In genomic region chr15:39318231-39318630, GRCh38 we compare ENCODE assay signal across 22 cellular contexts.
DNase-seq lines count a peak whose midpoint lies in the region; ATAC-seq and TF ChIP-seq lines count a peak whose summit lies in the region.
"Had no signal": no experiment of that assay in that cellular context is flagged by ENCODE, and none has a peak within 500 bp of the region (broad histone marks: within the 10 kb centered on the region; RNA-seq: fewer than 3 reads in every experiment).

No MANE protein-coding gene starts in this region.

- peak overlapping the region; percentile 99; the same call in 1 of the 2 replicates for H3K27ac ChIP-seq in IMR-90 (ENCODE audit: insufficient read depth, low read length)
- peak overlapping the region; percentile 12 for H3K27ac ChIP-seq in muscle layer of duodenum (ENCODE audit: low read length)
- peak overlapping the region; percentile 51 for H3K27ac ChIP-seq in rectal smooth muscle tissue (ENCODE audit: low read depth, low read length)
- no peak overlapping the region for H3K27ac ChIP-seq in effector memory CD4-positive, alpha-beta T cell (ENCODE audit: insufficient read depth, low read length, poor library complexity, severe bottlenecking)
- H3K27ac ChIP-seq: BLaER1 had no signal

- POLR2A ChIA-PET in IMR-90 (lab: Charles Lee; ENCODE audit: unreplicated experiment), result no interaction called here

- H3K9me3 ChIP-seq in IMR-90 (ENCODE audit: control insufficient read depth, insufficient read depth, low read length) (peaks cover 10% of the 10 kb centered on the region), muscle layer of duodenum (ENCODE audit: control insufficient read depth in 1 of 2, low read length in 2 of 2) (peaks cover 0 to 11% of the 10 kb centered on the region in 2 donors)
- no peaks in the 10 kb centered on the region for H3K9me3 ChIP-seq in effector memory CD4-positive, alpha-beta T cell (ENCODE audit: control insufficient read depth, low read length)
- H3K9me3 ChIP-seq: BE2C had no signal

- TF ChIP-seq POLR2A in IMR-90 (IDR thresholded peaks at IDR 0.05; ENCODE audit: low read depth, low read length), result no peak

- ATAC-seq in IMR-90 (ENCODE audit: low read depth) (no peak), GM21367 (IDR thresholded peaks at IDR 0.05; ENCODE audit: unreplicated experiment) (no peak)

- peaks cover 20% of the 10 kb centered on the region for H3K9me3 Mint-ChIP-seq in chondrocyte (ENCODE audit: low read depth)

- H3K56ac ChIP-seq in IMR-90 (ENCODE audit: extremely low read depth, insufficient read depth, low read length), result no peak overlapping the region

- peak overlapping the region; percentile 87 for H2BK5ac ChIP-seq in IMR-90 (ENCODE audit: low read depth, low read length, poor library complexity, severe bottlenecking)

- peak overlapping the region; percentile 49 for H3K27ac Mint-ChIP-seq in chondrocyte (ENCODE audit: unreplicated experiment)
- H3K27ac Mint-ChIP-seq: CD14-positive monocyte; CD4-positive, alpha-beta memory T cell; CD4-positive, CD25-positive, alpha-beta regulatory T cell; CD8-positive, alpha-beta memory T cell had no signal

- H3K4ac ChIP-seq in IMR-90 (ENCODE audit: low read depth, low read length), result peak overlapping the region; percentile 11; the same call in 1 of the 2 replicates

- peaks cover 3% of the 10 kb centered on the region for H3K9me1 ChIP-seq in IMR-90 (ENCODE audit: insufficient read depth, low read length)

- H3K79me1 ChIP-seq in IMR-90 (ENCODE audit: low read depth in 1 of 2, low read length in 2 of 2), result no peaks in the 10 kb centered on the region

- H2AK5ac ChIP-seq in IMR-90 (ENCODE audit: low read depth, low read length), result no peak overlapping the region

- TF ChIP-seq RAD21 in IMR-90 (IDR thresholded peaks at IDR 0.05; ENCODE audit: low read length), result no peak

- TF ChIP-seq CTCF in IMR-90 (conservative IDR thresholded peaks at IDR 0.05; ENCODE audit: low read depth, low read length) (no peak), chondrocyte (IDR thresholded peaks at IDR 0.05) (no peak), GM13977 (IDR thresholded peaks at IDR 0.05; ENCODE audit: extremely low read depth, insufficient read depth, missing control alignments) (no peak)

- H3K14ac ChIP-seq in IMR-90 (replicated peaks; ENCODE audit: low read depth, low read length), result peak overlapping the region; percentile 70; the same call in 1 of the 2 replicates

- dilution Hi-C loops in IMR-90 (cut with HindIII; ENCODE audit: low sequenced_read_pairs, unreplicated experiment), result no loop called here

- no peak for DNase-seq in IMR-90
- no peak for DNase-seq in chondrocyte (ENCODE audit: low spot score)
- no peak for DNase-seq in GM13977 (ENCODE audit: low spot score)
- no peak for DNase-seq in effector memory CD4-positive, alpha-beta T cell
- no peak for DNase-seq in DMS153 treated with DMSO at 0.1 percent for 48 hours (lab: John Stamatoyannopoulos, UW; ENCODE audit: unreplicated experiment)
- DNase-seq: 8988T; ACHN; BE2C; C1 segment of cervical spinal cord; CD4-positive, alpha-beta memory T cell; CD4-positive, CD25-positive, alpha-beta regulatory T cell; CD8-positive, alpha-beta memory T cell; COR-L47; DMS 273 treated with DMSO at 0.1 percent for 48 hours; DMS153; DMS79 treated with DMSO at 0.1 percent for 48 hours; GF-D8 had no signal

- no peak overlapping the region for H3K4me3 ChIP-seq in IMR-90 (ENCODE audit: insufficient read depth, low read depth, low read length)
- no peak overlapping the region for H3K4me3 ChIP-seq in muscle layer of duodenum (ENCODE audit: low read depth in 1 of 2, low read length in 2 of 2)
- H3K4me3 ChIP-seq in rectal smooth muscle tissue (ENCODE audit: low read length), result no peak overlapping the region
- H3K4me3 ChIP-seq in effector memory CD4-positive, alpha-beta T cell (ENCODE audit: insufficient read depth, low read depth, low read length, poor library complexity, severe bottlenecking), result no peak overlapping the region
- H3K4me3 ChIP-seq: BLaER1 had no signal

- H4K5ac ChIP-seq in IMR-90 (ENCODE audit: low read depth, low read length), result peak overlapping the region; percentile 99

- peak overlapping the region; percentile 6; the same call in 1 of the 2 replicates for H4K91ac ChIP-seq in IMR-90 (ENCODE audit: insufficient read depth, low read depth, low read length)

- no peak overlapping the region for H2AFZ ChIP-seq in IMR-90 (replicated peaks; ENCODE audit: low read length, poor library complexity)

- H3K9ac ChIP-seq in IMR-90 (ENCODE audit: low read depth, low read length) (no peak overlapping the region), rectal smooth muscle tissue (ENCODE audit: low read length) (no peak overlapping the region)
- H3K9ac ChIP-seq: BLaER1 had no signal

- in situ Hi-C loops in IMR-90 (cut with MboI; ENCODE audit: low sequenced_read_pairs), result loop anchor here (25.0 kb wide), 1 partner anchor 606 kb away; no protein-coding TSS in a partner anchor
- in situ Hi-C loops in GM13977 (cut with MboI; ENCODE audit: low pct_unique_long_range_greater_than_20kb, low sequenced_read_pairs, unreplicated experiment), result no loop called here

- peaks cover 49% of the 10 kb centered on the region for H3K4me1 Mint-ChIP-seq in chondrocyte (ENCODE audit: low read depth)
- H3K4me1 Mint-ChIP-seq: CD4-positive, alpha-beta memory T cell; CD4-positive, CD25-positive, alpha-beta regulatory T cell; CD8-positive, alpha-beta memory T cell had no signal

- no peaks in the 10 kb centered on the region for H3K27me3 ChIP-seq in IMR-90 (ENCODE audit: control insufficient read depth, insufficient read depth, low read length)
- H3K27me3 ChIP-seq in muscle layer of duodenum (ENCODE audit: low read depth, low read length), result no peaks in the 10 kb centered on the region
- no peaks in the 10 kb centered on the region for H3K27me3 ChIP-seq in rectal smooth muscle tissue (ENCODE audit: control insufficient read depth, insufficient read depth, low read length)
- H3K27me3 ChIP-seq in effector memory CD4-positive, alpha-beta T cell (replicated peaks; ENCODE audit: control insufficient read depth, insufficient read depth, low read length, poor library complexity, severe bottlenecking), result no peaks in the 10 kb centered on the region
- H3K27me3 ChIP-seq: BE2C, BLaER1 had no signal

- no peaks in the 10 kb centered on the region for H3K36me3 ChIP-seq in IMR-90 (ENCODE audit: control insufficient read depth, insufficient read depth, low read length)
- no peaks in the 10 kb centered on the region for H3K36me3 ChIP-seq in muscle layer of duodenum (ENCODE audit: control insufficient read depth in 1 of 2, insufficient read depth in 2 of 2, low read length in 2 of 2)
- no peaks in the 10 kb centered on the region for H3K36me3 ChIP-seq in rectal smooth muscle tissue (ENCODE audit: control insufficient read depth, insufficient read depth, low read length)
- no peaks in the 10 kb centered on the region for H3K36me3 ChIP-seq in effector memory CD4-positive, alpha-beta T cell (ENCODE audit: control insufficient read depth, insufficient read depth, low read length)
- H3K36me3 ChIP-seq: BE2C, BLaER1 had no signal

- no peaks in the 10 kb centered on the region for H3K27me3 Mint-ChIP-seq in chondrocyte (ENCODE audit: low read depth)

- H3K23ac ChIP-seq in IMR-90 (ENCODE audit: low read depth, low read length), result no peak overlapping the region; the same call in 1 of the 2 replicates

- H4K20me1 ChIP-seq in IMR-90 (ENCODE audit: insufficient read depth, low read length), result no peaks in the 10 kb centered on the region
- H4K20me1 ChIP-seq: BLaER1 had no signal

- no peak overlapping the region for H3K4me2 ChIP-seq in IMR-90 (ENCODE audit: low read depth, low read length)
- H3K4me2 ChIP-seq: BLaER1 had no signal

- CTCF ChIA-PET in IMR-90 (lab: Yijun Ruan, JAX), result no interaction called here

- peaks cover 18% of the 10 kb centered on the region for H3K4me1 ChIP-seq in IMR-90 (ENCODE audit: control insufficient read depth, insufficient read depth, low read length)
- no peaks in the 10 kb centered on the region for H3K4me1 ChIP-seq in muscle layer of duodenum (ENCODE audit: control insufficient read depth in 1 of 2, insufficient read depth in 2 of 2, low read length in 2 of 2)
- H3K4me1 ChIP-seq in rectal smooth muscle tissue (ENCODE audit: control insufficient read depth, insufficient read depth, low read length), result peaks cover 8% of the 10 kb centered on the region
- no peaks in the 10 kb centered on the region for H3K4me1 ChIP-seq in effector memory CD4-positive, alpha-beta T cell (ENCODE audit: control insufficient read depth, insufficient read depth, low read length, poor library complexity, severe bottlenecking)
- H3K4me1 ChIP-seq: BE2C, BLaER1 had no signal

- no peak overlapping the region for H2AK9ac ChIP-seq in IMR-90 (replicated peaks; ENCODE audit: low read depth, low read length, poor library complexity)

- peak overlapping the region; percentile 92; the same call in 1 of the 2 replicates for H2BK120ac ChIP-seq in IMR-90 (ENCODE audit: low read depth, low read length)

- peak overlapping the region; percentile 88; the same call in 1 of the 2 replicates for H2BK20ac ChIP-seq in IMR-90 (ENCODE audit: low read depth, low read length)

- H3K4me3 Mint-ChIP-seq in chondrocyte (ENCODE audit: unreplicated experiment), result no peak overlapping the region
- H3K4me3 Mint-ChIP-seq: CD14-positive monocyte; CD4-positive, alpha-beta memory T cell; CD4-positive, CD25-positive, alpha-beta regulatory T cell; CD8-positive, alpha-beta memory T cell had no signal

- H4K8ac ChIP-seq in IMR-90 (ENCODE audit: low read depth in 2 of 2, low read length in 2 of 2), result peak overlapping the region in 1 of 2 experiments; percentile 10; a peak in 1 of 4 replicates

- peak overlapping the region; percentile 59; the same call in 2 of the 3 replicates for H2BK15ac ChIP-seq in IMR-90 (ENCODE audit: low read depth, low read length)

- peak overlapping the region; percentile 99 for H3K18ac ChIP-seq in IMR-90 (ENCODE audit: low read depth, low read length)

- no CpG with 5 or more reads among the region's 2 CpGs for WGBS in IMR-90 (ENCODE audit: extremely low coverage in 2 of 2, insufficient read length in 1 of 2), 2 experiments

- intact Hi-C loops in IMR-90 (cut with micrococcal nuclease), result no loop called here

- no TSS peak for BruUV-seq in IMR-90 (replicated peaks; lab: Mats Ljungman, UMichigan)

- peaks cover 8% of the 10 kb centered on the region for H3K36me3 Mint-ChIP-seq in chondrocyte (ENCODE audit: low read depth)
- H3K36me3 Mint-ChIP-seq: CD4-positive, alpha-beta memory T cell; CD4-positive, CD25-positive, alpha-beta regulatory T cell had no signal

TF ChIP-seq in IMR-90, 13 proteins besides CTCF, POLR2A, EP300 and RAD21:
- TF ChIP-seq CEBPB (IDR thresholded peaks at IDR 0.05; ENCODE audit: low read depth, low read length) (peak; percentile 74), RCOR1 (IDR thresholded peaks at IDR 0.05; ENCODE audit: insufficient replicate concordance, low read length) (no peak)
